In the genomic region with DNA sequence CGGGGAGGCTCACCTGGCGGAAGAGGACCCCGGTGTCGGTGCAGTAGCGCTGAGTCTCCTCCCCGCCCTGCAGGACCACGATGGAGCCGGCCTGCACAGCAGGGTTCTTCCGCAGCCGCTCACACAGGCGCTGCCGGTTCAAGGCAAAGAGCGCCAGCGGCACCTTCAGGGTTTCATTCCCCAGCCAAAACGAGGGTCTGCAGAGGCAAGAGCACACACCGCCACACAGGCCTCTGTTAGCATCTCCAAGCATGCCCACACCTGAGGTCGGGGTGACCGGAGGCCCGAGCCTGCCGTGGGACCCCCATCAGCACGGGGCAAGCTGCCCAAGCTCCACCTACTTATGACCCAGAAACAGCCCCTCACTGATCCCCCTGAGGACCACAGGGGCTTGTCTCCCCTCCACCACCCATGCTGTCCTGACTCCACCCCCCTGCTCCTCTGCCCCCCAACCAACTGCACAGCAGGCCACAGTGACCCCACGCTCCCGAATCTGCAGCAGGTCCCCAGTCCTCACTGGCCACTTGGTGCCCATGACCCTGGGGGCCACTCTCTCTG, we compare ENCODE assay signal across 33 cellular contexts.
"Had no signal": no experiment of that assay in that cellular context is flagged by ENCODE, and none has a peak within 500 bp of the region (broad histone marks: within the 10 kb centered on the region; RNA-seq: fewer than 3 reads in every experiment).

No MANE protein-coding gene starts in this region.

- ATAC-seq: activated CD8-positive, alpha-beta T cell treated with anti-CD3 and anti-CD28 coated beads for 36 hours; activated naive CD4-positive, alpha-beta T cell treated with anti-CD3 and anti-CD28 coated beads, Interleukin-2, amount 50 U/mL, for 72 hours; activated T-cell treated with anti-CD3 and anti-CD28 coated beads, Interleukin-2, amount 50 U/mL, for 4 hours; activated T-cell treated with anti-CD3 and anti-CD28 coated beads, Interleukin-2, amount 50 U/mL, for 72 hours; activated T-helper 17 cell treated with anti-CD3 and anti-CD28 coated beads, Interleukin-2, amount 50 U/mL, for 72 hours; body of pancreas had no signal

- DNase-seq: activated B cell treated with CpG ODN at 0.5 μM for 24 hours; activated CD4-positive, alpha-beta memory T cell treated with anti-CD3 and anti-CD28 coated beads for 36 hours; activated CD4-positive, alpha-beta T cell treated with anti-CD3 and anti-CD28 coated beads for 4 hours; activated CD4-positive, alpha-beta T cell treated with anti-CD3 and anti-CD28 coated beads, Interleukin-2, amount 10 ng/mL, durations not matched to agents 24 days and 14 days; activated CD4-positive, alpha-beta T cell treated with anti-CD3 and anti-CD28 coated beads, Interleukin-2, amount 50 U/mL, for 1 hour; activated CD4-positive, alpha-beta T cell treated with anti-CD3 and anti-CD28 coated beads, Interleukin-2, amount 50 U/mL, for 4 hours; activated CD4-positive, CD25-positive, alpha-beta regulatory T cell treated with anti-CD3 and anti-CD28 coated beads, Interleukin-2, amount 50 U/mL, for 72 hours; activated CD8-positive, alpha-beta memory T cell treated with anti-CD3 and anti-CD28 coated beads, Interleukin-2, amount 50 U/mL, for 4 hours; activated CD8-positive, alpha-beta T cell treated with anti-CD3 and anti-CD28 coated beads for 36 hours; activated effector memory CD4-positive, alpha-beta T cell treated with anti-CD3 and anti-CD28 coated beads, Interleukin-2, amount 50 U/mL, for 16 hours; activated gamma-delta T cell treated with Interleukin-2 at 50 U/mL for 16 hours; activated naive CD4-positive, alpha-beta T cell; activated naive CD4-positive, alpha-beta T cell treated with anti-CD3 and anti-CD28 coated beads for 36 hours; activated naive CD4-positive, alpha-beta T cell treated with anti-CD3 and anti-CD28 coated beads, Interleukin-2, amount 50 U/mL, for 16 hours; activated naive CD8-positive, alpha-beta T cell treated with anti-CD3 and anti-CD28 coated beads for 36 hours; activated T-cell treated with anti-CD3 and anti-CD28 coated beads for 4 hours; activated T-cell treated with anti-CD3 and anti-CD28 coated beads, Interleukin-2, amount 50 U/mL, for 1 hour; activated T-cell treated with anti-CD3 and anti-CD28 coated beads, Interleukin-2, amount 50 U/mL, for 4 hours; activated T-cell treated with anti-CD3 and anti-CD28 coated beads, Interleukin-2, amount 50 U/mL, for 72 hours; adrenal gland; amniotic stem cell; aorta; body of pancreas; brain microvascular endothelial cell; central memory CD4-positive, alpha-beta T cell; T-helper 2 cell; T-helper 9 cell had no signal

- H3K27me3 ChIP-seq: adrenal gland, body of pancreas, brain microvascular endothelial cell, breast epithelium had no signal

- H3K27ac Mint-ChIP-seq: activated B cell treated with CpG ODN at 0.5 μM for 24 hours; activated CD4-positive, alpha-beta memory T cell treated with anti-CD3 and anti-CD28 coated beads for 36 hours; activated CD4-positive, alpha-beta T cell treated with anti-CD3 and anti-CD28 coated beads, Interleukin-2, amount 10 ng/mL, durations not matched to agents 24 days and 14 days; activated CD8-positive, alpha-beta T cell treated with anti-CD3 and anti-CD28 coated beads for 36 hours; activated naive CD4-positive, alpha-beta T cell treated with anti-CD3 and anti-CD28 coated beads for 36 hours; activated naive CD8-positive, alpha-beta T cell treated with anti-CD3 and anti-CD28 coated beads for 36 hours; activated T-cell treated with anti-CD3 and anti-CD28 coated beads, Interleukin-2, amount 50 U/mL, for 72 hours; activated T-helper 1 cell treated with anti-CD3 and anti-CD28 coated beads, Interleukin-12 subunit alpha, Interleukin-12 subunit beta, Interleukin-2, Interleukin-4 antibody, amounts not matched to agents 30 ng/mL and 10 ng/mL and 1 ng/mL, durations not matched to agents 14 hours and 24 hours and 36 hours; T-helper 2 cell treated with Interferon-gamma antibody and Interleukin-4, amounts not matched to agents 5 μg/mL and 100 μg/mL, for 36 hours had no signal

- H3K4me1 Mint-ChIP-seq: activated B cell treated with CpG ODN at 0.5 μM for 24 hours had no signal

- H3K36me3 Mint-ChIP-seq: activated naive CD4-positive, alpha-beta T cell treated with anti-CD3 and anti-CD28 coated beads, Interleukin-2, amount 50 U/mL, for 72 hours; activated naive CD8-positive, alpha-beta T cell treated with anti-CD3 and anti-CD28 coated beads for 36 hours had no signal

- H3K27ac ChIP-seq: adrenal gland, body of pancreas, brain microvascular endothelial cell, breast epithelium, VCaP had no signal

- H3K4me1 ChIP-seq: adrenal gland, body of pancreas had no signal

- H3K4me3 Mint-ChIP-seq: activated B cell treated with CpG ODN at 0.5 μM for 24 hours; activated CD4-positive, alpha-beta memory T cell treated with anti-CD3 and anti-CD28 coated beads for 36 hours; activated CD4-positive, alpha-beta T cell treated with anti-CD3 and anti-CD28 coated beads, Interleukin-2, amount 10 ng/mL, durations not matched to agents 24 days and 14 days; activated CD8-positive, alpha-beta T cell treated with anti-CD3 and anti-CD28 coated beads for 36 hours; activated naive CD4-positive, alpha-beta T cell treated with anti-CD3 and anti-CD28 coated beads for 36 hours; activated naive CD8-positive, alpha-beta T cell treated with anti-CD3 and anti-CD28 coated beads for 36 hours; activated T-cell treated with anti-CD3 and anti-CD28 coated beads, Interleukin-2, amount 50 U/mL, for 4 hours; activated T-cell treated with anti-CD3 and anti-CD28 coated beads, Interleukin-2, amount 50 U/mL, for 72 hours; activated T-helper 1 cell treated with anti-CD3 and anti-CD28 coated beads, Interleukin-12 subunit alpha, Interleukin-12 subunit beta, Interleukin-2, Interleukin-4 antibody, amounts not matched to agents 30 ng/mL and 10 ng/mL and 1 ng/mL, durations not matched to agents 14 hours and 24 hours and 36 hours; activated T-helper 17 cell treated with anti-CD3 and anti-CD28 coated beads, Interleukin-2, amount 50 U/mL, for 72 hours; T-helper 2 cell treated with Interferon-gamma antibody and Interleukin-4, amounts not matched to agents 5 μg/mL and 100 μg/mL, for 36 hours had no signal

- H3K9me3 Mint-ChIP-seq: activated B cell treated with CpG ODN at 0.5 μM for 24 hours; activated CD4-positive, alpha-beta memory T cell treated with anti-CD3 and anti-CD28 coated beads for 36 hours; activated CD4-positive, alpha-beta T cell treated with anti-CD3 and anti-CD28 coated beads, Interleukin-2, amount 10 ng/mL, durations not matched to agents 24 days and 14 days; activated CD8-positive, alpha-beta T cell treated with anti-CD3 and anti-CD28 coated beads for 36 hours; activated naive CD4-positive, alpha-beta T cell treated with anti-CD3 and anti-CD28 coated beads for 36 hours; activated naive CD4-positive, alpha-beta T cell treated with anti-CD3 and anti-CD28 coated beads, Interleukin-2, amount 50 U/mL, for 72 hours; activated naive CD8-positive, alpha-beta T cell treated with anti-CD3 and anti-CD28 coated beads for 36 hours; activated T-cell treated with anti-CD3 and anti-CD28 coated beads, Interleukin-2, amount 50 U/mL, for 4 hours; activated T-cell treated with anti-CD3 and anti-CD28 coated beads, Interleukin-2, amount 50 U/mL, for 72 hours; activated T-helper 1 cell treated with anti-CD3 and anti-CD28 coated beads, Interleukin-12 subunit alpha, Interleukin-12 subunit beta, Interleukin-2, Interleukin-4 antibody, amounts not matched to agents 30 ng/mL and 10 ng/mL and 1 ng/mL, durations not matched to agents 14 hours and 24 hours and 36 hours; activated T-helper 17 cell treated with anti-CD3 and anti-CD28 coated beads, Interleukin-2, amount 50 U/mL, for 72 hours; T-helper 2 cell treated with Interferon-gamma antibody and Interleukin-4, amounts not matched to agents 5 μg/mL and 100 μg/mL, for 36 hours had no signal

- H3K27me3 Mint-ChIP-seq: activated B cell treated with CpG ODN at 0.5 μM for 24 hours; activated CD4-positive, alpha-beta memory T cell treated with anti-CD3 and anti-CD28 coated beads for 36 hours; activated CD4-positive, alpha-beta T cell treated with anti-CD3 and anti-CD28 coated beads, Interleukin-2, amount 10 ng/mL, durations not matched to agents 24 days and 14 days; activated CD8-positive, alpha-beta T cell treated with anti-CD3 and anti-CD28 coated beads for 36 hours; activated naive CD8-positive, alpha-beta T cell treated with anti-CD3 and anti-CD28 coated beads for 36 hours; activated T-helper 17 cell treated with anti-CD3 and anti-CD28 coated beads, Interleukin-2, amount 50 U/mL, for 72 hours had no signal

- H3K9me3 ChIP-seq: adrenal gland, body of pancreas, breast epithelium had no signal
